ENCODE assay signal across 12 cellular contexts in the genomic region with DNA sequence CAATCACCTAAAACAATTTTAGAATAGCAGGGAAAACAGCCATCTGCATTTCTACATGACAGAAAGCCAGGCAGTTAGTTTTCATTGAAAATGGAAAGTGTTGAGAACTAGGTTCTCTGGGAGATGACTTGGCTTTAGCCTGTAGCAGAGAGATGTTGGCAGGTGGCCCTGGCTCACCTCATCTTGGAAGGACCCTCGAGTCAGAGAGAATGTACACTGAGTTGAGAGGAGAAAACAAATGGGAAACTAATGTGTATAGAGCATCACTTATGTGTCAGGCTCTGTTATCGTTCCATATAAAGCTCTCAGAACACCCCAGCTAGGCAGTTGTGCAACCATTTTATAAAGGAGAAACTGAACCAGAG. TPM values are rescaled to one million over a fixed set of nuclear protein-coding genes. Genes with fewer than 3 reads are reported as not detected.
A peak's percentile ranks its signal among the peaks of the same experiment; 100 is the strongest.
DNase-seq lines count a peak whose midpoint lies in the region; ATAC-seq and TF ChIP-seq lines count a peak whose summit lies in the region.
"Had no signal": no experiment of that assay in that cellular context is flagged by ENCODE, and none has a peak within 500 bp of the region (broad histone marks: within the 10 kb centered on the region; RNA-seq: fewer than 3 reads in every experiment).

No MANE protein-coding gene starts in this region.

- ATAC-seq in gastrocnemius medialis (no peak), GM19467 (IDR thresholded peaks at IDR 0.05; ENCODE audit: unreplicated experiment) (no peak), HG02852 (IDR thresholded peaks at IDR 0.05; ENCODE audit: unreplicated experiment) (no peak), HG03135 (IDR thresholded peaks at IDR 0.05; ENCODE audit: unreplicated experiment) (no peak), HG02763 (IDR thresholded peaks at IDR 0.05; ENCODE audit: unreplicated experiment) (no peak)

- CTCF ChIA-PET in CD8-positive, alpha-beta memory T cell (lab: Charles Lee), result no interaction called here

- H3K4me3 ChIP-seq in CD8-positive, alpha-beta memory T cell (ENCODE audit: low read length), result no peak overlapping the region
- no peak overlapping the region for H3K4me3 ChIP-seq in OCI-LY1 (ENCODE audit: low read depth, low read length, poor library complexity, severe bottlenecking)
- H3K4me3 ChIP-seq in esophagus squamous epithelium, result no peak overlapping the region
- H3K4me3 ChIP-seq in gastrocnemius medialis, result no peak overlapping the region
- H3K4me3 ChIP-seq: lung had no signal

- H3K9ac ChIP-seq in OCI-LY1 (ENCODE audit: low read length), result no peak overlapping the region

- no peaks in the 10 kb centered on the region for H3K9me2 ChIP-seq in OCI-LY1 (ENCODE audit: low read depth, low read length)

- peaks cover 0 to under 1% of the 10 kb centered on the region in 2 donors for H3K27me3 Mint-ChIP-seq in CD8-positive, alpha-beta memory T cell

- H2AFZ ChIP-seq in OCI-LY1 (ENCODE audit: low read length), result no peak overlapping the region

- DNase-seq in CD8-positive, alpha-beta memory T cell, result no peak
- DNase-seq in esophagus squamous epithelium (lab: John Stamatoyannopoulos, UW) (no peak), gastrocnemius medialis (no peak)
- DNase-seq: activated T-cell treated with anti-CD3 and anti-CD28 coated beads, Interleukin-2, amount 50 U/mL, for 48 hours; NCI-H1417 treated with DMSO at 0.1 percent for 48 hours; retina had no signal

- TF ChIP-seq POLR2A in esophagus squamous epithelium (IDR thresholded peaks at IDR 0.05), result no peak
- TF ChIP-seq POLR2A in gastrocnemius medialis (IDR thresholded peaks at IDR 0.05), result no peak

- no peaks in the 10 kb centered on the region for H4K20me1 ChIP-seq in OCI-LY1 (ENCODE audit: insufficient read depth, low read length)

- no peaks in the 10 kb centered on the region for H3K9me3 ChIP-seq in CD8-positive, alpha-beta memory T cell (ENCODE audit: low read length)
- H3K9me3 ChIP-seq in OCI-LY1 (ENCODE audit: low read length) (no peaks in the 10 kb centered on the region), esophagus squamous epithelium (no peaks in the 10 kb centered on the region), gastrocnemius medialis (no peaks in the 10 kb centered on the region)

- H3K9me3 Mint-ChIP-seq in CD8-positive, alpha-beta memory T cell, result peaks cover 0 to 2% (median 0%) of the 10 kb centered on the region in 5 donors

- H3K27ac ChIP-seq in CD8-positive, alpha-beta memory T cell (ENCODE audit: low read depth, low read length), result no peak overlapping the region
- peak overlapping the region; percentile 83 for H3K27ac ChIP-seq in OCI-LY1 (ENCODE audit: low read depth, low read length, poor library complexity, severe bottlenecking)
- H3K27ac ChIP-seq in esophagus squamous epithelium, result peak overlapping the region; percentile 37 to 83 (median 75)
- peak overlapping the region; percentile 62 to 66 (median 64) for H3K27ac ChIP-seq in gastrocnemius medialis

- no peak overlapping the region; the same call in 1 of the 2 replicates for H3K4me2 ChIP-seq in OCI-LY1 (ENCODE audit: low read length)

- H3K27me3 ChIP-seq in CD8-positive, alpha-beta memory T cell (ENCODE audit: insufficient read depth, low read length, poor library complexity, severe bottlenecking), result no peaks in the 10 kb centered on the region
- H3K27me3 ChIP-seq in OCI-LY1 (ENCODE audit: insufficient read depth, low read length) (no peaks in the 10 kb centered on the region), esophagus squamous epithelium (no peaks in the 10 kb centered on the region), gastrocnemius medialis (no peaks in the 10 kb centered on the region)

- in situ Hi-C loops in gastrocnemius medialis (cut with MboI; ENCODE audit: low sequenced_read_pairs in 4 of 4), result no loop called here

- H3K79me2 ChIP-seq in OCI-LY1 (ENCODE audit: insufficient read depth, low read length), result peaks cover 57% of the 10 kb centered on the region

- H3K4me3 Mint-ChIP-seq in CD8-positive, alpha-beta memory T cell, result peak overlapping the region in 1 of 7 donors; percentile 9

- H3K4me1 Mint-ChIP-seq in CD8-positive, alpha-beta memory T cell, result peaks cover 72 to 94% (median 89%) of the 10 kb centered on the region in 3 donors

- H3K36me3 Mint-ChIP-seq in CD8-positive, alpha-beta memory T cell, result peaks cover 0 to 69% (median 8%) of the 10 kb centered on the region in 3 donors

- no peak for TF ChIP-seq CTCF in OCI-LY1 (IDR thresholded peaks at IDR 0.05; ENCODE audit: low read length)
- no peak for TF ChIP-seq CTCF in esophagus squamous epithelium (IDR thresholded peaks at IDR 0.05)
- no peak for TF ChIP-seq CTCF in gastrocnemius medialis (IDR thresholded peaks at IDR 0.05 in 4 of 5, conservative IDR thresholded peaks at IDR 0.05 in 1 of 5)

- intact Hi-C loops in esophagus squamous epithelium (cut with DNase I), result no loop called here
- intact Hi-C loops in gastrocnemius medialis (cut with DNase I; ENCODE audit: low total_unique reads), result no loop called here

- H3K4me1 ChIP-seq in CD8-positive, alpha-beta memory T cell (ENCODE audit: insufficient read depth, low read length), result peaks cover 18% of the 10 kb centered on the region
- H3K4me1 ChIP-seq in OCI-LY1 (ENCODE audit: insufficient read depth, low read length, severe bottlenecking) (peaks cover 83% of the 10 kb centered on the region), esophagus squamous epithelium (peaks cover 48 to 100% (median 72%) of the 10 kb centered on the region in 3 donors), gastrocnemius medialis (peaks cover 65 to 81% of the 10 kb centered on the region in 2 donors)

- H3K27ac Mint-ChIP-seq in CD8-positive, alpha-beta memory T cell, result peak overlapping the region in 5 of 8 donors; percentile 32 to 48 (median 47)

- peaks cover 5% of the 10 kb centered on the region for H3K36me3 ChIP-seq in CD8-positive, alpha-beta memory T cell (ENCODE audit: insufficient read depth, low read length)
- H3K36me3 ChIP-seq in OCI-LY1 (ENCODE audit: insufficient read depth, low read length) (peaks cover 58% of the 10 kb centered on the region), esophagus squamous epithelium (peaks cover 0 to 19% (median 7%) of the 10 kb centered on the region in 3 donors), gastrocnemius medialis (peaks cover 0 to 6% of the 10 kb centered on the region in 2 donors)

- POLR2A ChIA-PET in CD8-positive, alpha-beta memory T cell (lab: Charles Lee), result no interaction called here

- WGBS in esophagus squamous epithelium, 2 donors, result 25 to 47% methylated on average over 2 of the region's 2 CpGs

- H3F3A ChIP-seq in OCI-LY1 (ENCODE audit: insufficient read depth, low read length), result no peaks in the 10 kb centered on the region

RNA-seq across cellular contexts. Expression of a gene that starts 51.9 kb away (rescaled TPM):
- total RNA-seq in CD8-positive, alpha-beta memory T cell, result 10 to 100 TPM; 51.4 to 53.9 TPM
- polyA plus RNA-seq in CD8-positive, alpha-beta memory T cell, result 9.3 TPM
- total RNA-seq in esophagus squamous epithelium (10 to 100 TPM; 22.4 to 43.1 (median 27.8) TPM), gastrocnemius medialis (10 to 100 TPM; 11.9 to 26.3 (median 16.2) TPM)
